In the genomic region with DNA sequence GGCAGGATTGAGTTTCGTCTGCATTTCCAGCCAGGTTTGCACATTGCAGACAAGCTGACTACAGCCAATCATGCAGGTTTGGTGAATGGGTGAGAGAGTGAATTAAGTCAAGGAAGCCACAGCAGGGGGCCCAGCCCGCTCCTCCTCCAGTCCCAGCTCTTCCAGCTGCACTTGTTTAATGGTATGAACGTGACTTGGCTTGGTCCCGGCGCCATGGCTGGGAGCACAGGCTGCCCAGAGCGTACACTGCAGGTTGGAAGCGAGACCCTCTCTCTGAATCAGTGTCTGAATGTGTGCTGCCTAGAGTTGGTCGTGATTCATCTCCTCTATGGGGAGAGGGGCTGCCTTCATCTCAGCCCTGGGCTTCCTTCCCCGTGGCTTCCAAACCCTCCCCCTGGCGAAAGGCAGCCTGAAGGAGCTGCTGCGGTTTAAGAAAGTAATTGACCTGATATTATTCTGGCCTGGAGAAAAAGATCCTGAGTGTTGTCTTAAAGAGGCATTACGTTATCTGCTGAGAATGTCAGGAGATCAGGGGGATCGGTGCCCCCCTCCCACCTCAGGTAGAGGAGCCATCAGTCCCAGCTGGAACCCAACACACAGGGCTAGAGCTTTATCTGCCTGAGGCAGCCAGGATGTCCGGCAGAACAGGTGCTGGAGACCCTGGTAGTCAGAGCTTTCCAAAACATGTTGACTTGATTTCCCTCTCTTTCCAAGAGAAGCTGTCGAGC, we compare ENCODE assay signal across 19 cellular contexts.
DNase-seq lines count a peak whose midpoint lies in the region; ATAC-seq and TF ChIP-seq lines count a peak whose summit lies in the region.
"Had no signal": no experiment of that assay in that cellular context is flagged by ENCODE, and none has a peak within 500 bp of the region (broad histone marks: within the 10 kb centered on the region; RNA-seq: fewer than 3 reads in every experiment).

No MANE protein-coding gene starts in this region.

- H3K27ac Mint-ChIP-seq in stimulated activated naive B cell treated with anti-CD40 and anti-IgM and Interleukin-4, amounts not matched to agents 10 μg/mL and 1 μg/mL and 100 μg/mL, for 72 hours: no peak overlapping the region
- no peak overlapping the region for H3K27ac Mint-ChIP-seq in HFFc6
- H3K27ac Mint-ChIP-seq: activated naive CD4-positive, alpha-beta T cell treated with anti-CD3 and anti-CD28 coated beads for 36 hours; naive B cell had no signal

- TF ChIP-seq CTCF in HFFc6 (IDR thresholded peaks at IDR 0.05): no peak

- DNase-seq in ELF-1 (ENCODE audit: low read depth, low spot score): peak; percentile 94
- DNase-seq in MG63: peak; percentile 67
- DNase-seq in renal cortical epithelial cell (ENCODE audit: low read depth): peak; percentile 75
- DNase-seq in middle frontal gyrus (ENCODE audit: extremely low spot score, low spot score): no peak
- DNase-seq in stimulated activated naive B cell treated with anti-CD40 and anti-IgM and Interleukin-4, amounts not matched to agents 10 μg/mL and 1 μg/mL and 100 μg/mL, for 72 hours: no peak
- DNase-seq in HFFc6: no peak
- DNase-seq: activated CD8-positive, alpha-beta memory T cell treated with anti-CD3 and anti-CD28 coated beads for 24 hours; activated naive CD4-positive, alpha-beta T cell treated with anti-CD3 and anti-CD28 coated beads for 36 hours; activated T-cell treated with anti-CD3 and anti-CD28 coated beads, Interleukin-2, amount 50 U/mL, for 4 hours; caudate nucleus; naive B cell; NCI-H1694; NCI-H345; NK-92 treated with Interleukin-12 subunit alpha and Interleukin-12 subunit beta, amount 100 ng/mL, for 24 hours; ovary; stimulated activated naive CD4-positive, alpha-beta T cell; tibial artery had no signal

- H3K36me3 ChIP-seq in MG63: no peaks in the 10 kb centered on the region
- H3K36me3 ChIP-seq in iPS-15b (ENCODE audit: control insufficient read depth, insufficient read depth, low read length): no peaks in the 10 kb centered on the region
- H3K36me3 ChIP-seq: ovary, tibial artery had no signal

- H3K36me3 Mint-ChIP-seq in stimulated activated naive B cell treated with anti-CD40 and anti-IgM and Interleukin-4, amounts not matched to agents 10 μg/mL and 1 μg/mL and 100 μg/mL, for 72 hours: no peaks in the 10 kb centered on the region
- no peaks in the 10 kb centered on the region for H3K36me3 Mint-ChIP-seq in HFFc6 (ENCODE audit: low read depth)
- H3K36me3 Mint-ChIP-seq: naive B cell had no signal

- no peak overlapping the region for H3K9ac ChIP-seq in iPS-15b (ENCODE audit: low read depth, low read length)

- no peak overlapping the region for H3K4me3 Mint-ChIP-seq in stimulated activated naive B cell treated with anti-CD40 and anti-IgM and Interleukin-4, amounts not matched to agents 10 μg/mL and 1 μg/mL and 100 μg/mL, for 72 hours
- no peak overlapping the region for H3K4me3 Mint-ChIP-seq in HFFc6
- H3K4me3 Mint-ChIP-seq: activated naive CD4-positive, alpha-beta T cell treated with anti-CD3 and anti-CD28 coated beads for 36 hours; activated T-cell treated with anti-CD3 and anti-CD28 coated beads, Interleukin-2, amount 50 U/mL, for 4 hours; naive B cell had no signal

- peaks cover 5 to 7% of the 10 kb centered on the region in 2 donors for H3K27me3 Mint-ChIP-seq in stimulated activated naive B cell treated with anti-CD40 and anti-IgM and Interleukin-4, amounts not matched to agents 10 μg/mL and 1 μg/mL and 100 μg/mL, for 72 hours
- H3K27me3 Mint-ChIP-seq in HFFc6 (ENCODE audit: insufficient read depth): peaks cover 36% of the 10 kb centered on the region

- H3K27me3 ChIP-seq in MG63 (no peaks in the 10 kb centered on the region), iPS-15b (ENCODE audit: control insufficient read depth, insufficient read depth, low read length) (no peaks in the 10 kb centered on the region)
- H3K27me3 ChIP-seq: ovary had no signal

- H3K9me3 Mint-ChIP-seq in stimulated activated naive B cell treated with anti-CD40 and anti-IgM and Interleukin-4, amounts not matched to agents 10 μg/mL and 1 μg/mL and 100 μg/mL, for 72 hours: peaks cover 0 to 3% of the 10 kb centered on the region in 2 donors
- H3K9me3 Mint-ChIP-seq in HFFc6: peaks cover 9% of the 10 kb centered on the region; the same call in 1 of the 2 replicates
- H3K9me3 Mint-ChIP-seq: activated naive CD4-positive, alpha-beta T cell treated with anti-CD3 and anti-CD28 coated beads for 36 hours; activated T-cell treated with anti-CD3 and anti-CD28 coated beads, Interleukin-2, amount 50 U/mL, for 4 hours had no signal

- H3K9me3 ChIP-seq in MG63 (no peaks in the 10 kb centered on the region), iPS-15b (ENCODE audit: control insufficient read depth, insufficient read depth, low read length) (no peaks in the 10 kb centered on the region)
- H3K9me3 ChIP-seq: ovary, tibial artery had no signal

- H3K4me1 ChIP-seq in iPS-15b (ENCODE audit: control insufficient read depth, insufficient read depth, low read length): peaks cover 18% of the 10 kb centered on the region
- H3K4me1 ChIP-seq: tibial artery had no signal

- peaks cover 0 to 5% of the 10 kb centered on the region in 2 donors for H3K4me1 Mint-ChIP-seq in stimulated activated naive B cell treated with anti-CD40 and anti-IgM and Interleukin-4, amounts not matched to agents 10 μg/mL and 1 μg/mL and 100 μg/mL, for 72 hours
- 0 out of 2 replicates have a peak, but pooled peaks cover 5% of the 10 kb centered on the region for H3K4me1 Mint-ChIP-seq in HFFc6 (ENCODE audit: low read depth)

- ATAC-seq in stimulated activated naive B cell treated with anti-CD40 and anti-IgM and Interleukin-4, amounts not matched to agents 10 μg/mL and 1 μg/mL and 100 μg/mL, for 72 hours (replicated peaks): no peak
- ATAC-seq: activated T-cell treated with anti-CD3 and anti-CD28 coated beads, Interleukin-2, amount 50 U/mL, for 4 hours; SK-N-SH treated with all-trans-retinoic acid at 6 μM for 48 hours had no signal

- no peak overlapping the region for H3K4me3 ChIP-seq in MG63
- peak overlapping the region; percentile 22 for H3K4me3 ChIP-seq in iPS-15b (ENCODE audit: low read depth, low read length)
- H3K4me3 ChIP-seq: ovary, tibial artery had no signal

Comparison
In these comparisons a context has a peak if more than half of its experiments do, and no peak if none do; other contexts are left out.
1. DNase-seq: peak in ELF-1 (single experiment), MG63 (single experiment) and renal cortical epithelial cell (single experiment); none in middle frontal gyrus (single experiment), stimulated activated naive B cell treated with anti-CD40 and anti-IgM and Interleukin-4, amounts not matched to agents 10 μg/mL and 1 μg/mL and 100 μg/mL, for 72 hours (single experiment) and HFFc6 (single experiment).